2 cellular contexts compared by ENCODE assay signal in the genomic region with DNA sequence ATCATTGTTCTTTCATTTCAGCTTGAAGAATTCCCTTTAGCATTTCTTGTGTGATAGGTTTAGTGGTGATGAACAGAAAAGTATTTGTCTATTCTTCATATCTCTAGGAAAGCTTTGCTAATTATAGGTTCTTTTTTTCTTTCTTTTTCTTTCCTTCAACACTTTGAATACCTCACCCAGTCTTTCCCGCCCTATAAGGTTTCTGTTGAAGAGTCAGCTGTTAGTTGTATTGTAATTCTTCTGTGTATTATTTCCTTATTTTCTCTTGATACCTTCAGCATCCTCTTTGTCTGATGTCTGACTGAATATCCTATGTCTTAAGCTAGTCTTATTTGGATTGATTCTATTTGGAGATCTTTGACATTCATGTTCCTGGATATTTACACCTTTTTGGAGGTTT.
A peak's percentile ranks its signal among the peaks of the same experiment; 100 is the strongest.
TF ChIP-seq lines count a peak whose summit lies in the region.

No MANE protein-coding gene starts in this region.

TF ChIP-seq in HEK293T, 16 proteins besides CTCF, POLR2A, EP300 and RAD21:
- TF ChIP-seq L3MBTL2 (conservative IDR thresholded peaks at IDR 0.05) (peak; percentile 76), FOXK2 (IDR thresholded peaks at IDR 0.05) (no peak)
- TF ChIP-seq, protein P1, sequence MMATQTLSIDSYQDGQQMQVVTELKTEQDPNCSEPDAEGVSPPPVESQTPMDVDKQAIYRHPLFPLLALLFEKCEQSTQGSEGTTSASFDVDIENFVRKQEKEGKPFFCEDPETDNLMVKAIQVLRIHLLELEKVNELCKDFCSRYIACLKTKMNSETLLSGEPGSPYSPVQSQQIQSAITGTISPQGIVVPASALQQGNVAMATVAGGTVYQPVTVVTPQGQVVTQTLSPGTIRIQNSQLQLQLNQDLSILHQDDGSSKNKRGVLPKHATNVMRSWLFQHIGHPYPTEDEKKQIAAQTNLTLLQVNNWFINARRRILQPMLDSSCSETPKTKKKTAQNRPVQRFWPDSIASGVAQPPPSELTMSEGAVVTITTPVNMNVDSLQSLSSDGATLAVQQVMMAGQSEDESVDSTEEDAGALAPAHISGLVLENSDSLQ (IDR thresholded peaks at IDR 0.05) = no peak

TF ChIP-seq in H1, 55 proteins besides CTCF, POLR2A, EP300 and RAD21:
- TF ChIP-seq, protein P2, sequence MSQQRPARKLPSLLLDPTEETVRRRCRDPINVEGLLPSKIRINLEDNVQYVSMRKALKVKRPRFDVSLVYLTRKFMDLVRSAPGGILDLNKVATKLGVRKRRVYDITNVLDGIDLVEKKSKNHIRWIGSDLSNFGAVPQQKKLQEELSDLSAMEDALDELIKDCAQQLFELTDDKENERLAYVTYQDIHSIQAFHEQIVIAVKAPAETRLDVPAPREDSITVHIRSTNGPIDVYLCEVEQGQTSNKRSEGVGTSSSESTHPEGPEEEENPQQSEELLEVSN (IDR thresholded peaks at IDR 0.05) = peak; percentile 66; the same call in 1 of the 2 replicates
- no peak for TF ChIP-seq CREB1 (IDR thresholded peaks at IDR 0.05)
TF ChIP-seq in H1: peak in this region for 1.
